Comparison of ENCODE assay signal across 13 cellular contexts in the genomic region with DNA sequence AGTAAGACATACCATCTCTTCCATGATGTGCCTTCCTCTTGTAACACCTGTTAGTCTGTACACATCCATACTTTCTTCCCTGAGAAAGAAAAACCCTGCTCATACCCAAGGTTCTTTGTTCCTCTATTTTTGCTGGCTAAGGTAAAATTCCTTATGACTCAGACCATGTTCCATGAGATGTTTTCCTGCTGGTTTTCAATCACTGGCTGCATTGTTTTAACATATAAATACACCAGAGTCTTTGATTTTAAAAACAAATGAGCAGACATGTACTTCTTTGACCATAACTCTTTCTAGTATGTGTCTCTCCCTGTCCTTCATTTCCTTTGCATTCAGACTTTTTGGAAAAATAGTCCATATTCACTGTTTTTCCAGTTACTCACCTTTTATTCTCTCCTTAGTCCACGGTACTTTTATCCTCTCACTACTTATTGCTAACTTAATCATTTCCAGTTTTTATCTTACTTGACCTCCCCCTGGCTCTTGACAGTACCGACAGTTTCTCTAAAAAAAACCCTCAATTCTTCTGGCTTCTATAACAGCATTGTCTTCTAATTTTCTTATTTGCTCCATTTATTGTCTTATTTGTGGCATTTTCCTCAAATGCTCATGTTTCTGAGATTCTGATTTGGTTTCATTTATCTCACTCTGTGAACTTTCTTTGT. TPM values are rescaled to one million over a fixed set of nuclear protein-coding genes. Genes with fewer than 3 reads are reported as not detected.
DNase-seq lines count a peak whose midpoint lies in the region; ATAC-seq, FAIRE-seq and TF ChIP-seq lines count a peak whose summit lies in the region.
"Had no signal": no experiment of that assay in that cellular context is flagged by ENCODE, and none has a peak within 500 bp of the region (broad histone marks: within the 10 kb centered on the region; RNA-seq: fewer than 3 reads in every experiment).

No MANE protein-coding gene starts in this region.

- no peak overlapping the region for H3K4me3 Mint-ChIP-seq in stimulated activated memory B cell treated with anti-CD40 and anti-IgM and Interleukin-4, amounts not matched to agents 10 μg/mL and 1 μg/mL and 100 μg/mL, for 72 hours
- H3K4me3 Mint-ChIP-seq: activated CD8-positive, alpha-beta memory T cell treated with anti-CD3 and anti-CD28 coated beads, Interleukin-2, amount 10 ng/mL, durations not matched to agents 7 days and 5 days; stimulated activated naive CD8-positive, alpha-beta T cell treated with anti-CD3 and anti-CD28 coated beads, Interleukin-15, Interleukin-2, amounts not matched to agents 100 ng/mL and 50 ng/mL, for 24 hours had no signal

- H3K9me3 ChIP-seq in esophagus muscularis mucosa (no peaks in the 10 kb centered on the region), sigmoid colon (no peaks in the 10 kb centered on the region)
- H3K9me3 ChIP-seq: SJSA1 had no signal

- TF ChIP-seq POLR2A in esophagus muscularis mucosa (IDR thresholded peaks at IDR 0.05; ENCODE audit: low read depth), result no peak
- no peak for TF ChIP-seq POLR2A in sigmoid colon (IDR thresholded peaks at IDR 0.05)

- WGBS in esophagus muscularis mucosa, result 16% methylated on average over 2 of the region's 2 CpGs
- 43 to 53% methylated on average over 2 of the region's 2 CpGs for WGBS in sigmoid colon, 2 donors

- intact Hi-C loops in esophagus muscularis mucosa (cut with DNase I), result loop anchor here (5.0 to 10.0 kb wide), 2 partner anchors 206 to 303 kb away; partner anchors contain the start of gene PPP4R1
- intact Hi-C loops in sigmoid colon (cut with DNase I), result loop anchor here (10.0 kb wide), 1 partner anchor 343 kb away; no protein-coding TSS in a partner anchor

- H3K27ac Mint-ChIP-seq in stimulated activated memory B cell treated with anti-CD40 and anti-IgM and Interleukin-4, amounts not matched to agents 10 μg/mL and 1 μg/mL and 100 μg/mL, for 72 hours, result no peak overlapping the region
- H3K27ac Mint-ChIP-seq: activated CD8-positive, alpha-beta memory T cell treated with anti-CD3 and anti-CD28 coated beads, Interleukin-2, amount 10 ng/mL, durations not matched to agents 7 days and 5 days; stimulated activated naive CD8-positive, alpha-beta T cell treated with anti-CD3 and anti-CD28 coated beads, Interleukin-15, Interleukin-2, amounts not matched to agents 100 ng/mL and 50 ng/mL, for 24 hours had no signal

- FAIRE-seq in RCC 7860 (lab: Jason Lieb, UNC), result no peak
- FAIRE-seq: islet of Langerhans had no signal

- H3K27ac ChIP-seq in esophagus muscularis mucosa (replicated peaks in 1 of 4) (peak overlapping the region; percentile 41 to 100 (median 100)), sigmoid colon (peak overlapping the region in 3 of 4 donors; percentile 45 to 99 (median 98))

- no peak for ATAC-seq in stimulated activated memory B cell treated with anti-CD40 and anti-IgM and Interleukin-4, amounts not matched to agents 10 μg/mL and 1 μg/mL and 100 μg/mL, for 72 hours
- ATAC-seq in GM19395 (IDR thresholded peaks at IDR 0.05; ENCODE audit: unreplicated experiment) (no peak), GM19324 (IDR thresholded peaks at IDR 0.05; ENCODE audit: low FRiP score, unreplicated experiment) (no peak)
- ATAC-seq: activated CD8-positive, alpha-beta memory T cell treated with anti-CD3 and anti-CD28 coated beads, Interleukin-2, amount 10 ng/mL, durations not matched to agents 7 days and 5 days had no signal

- H3K9me3 Mint-ChIP-seq in stimulated activated memory B cell treated with anti-CD40 and anti-IgM and Interleukin-4, amounts not matched to agents 10 μg/mL and 1 μg/mL and 100 μg/mL, for 72 hours, result no peaks in the 10 kb centered on the region
- H3K9me3 Mint-ChIP-seq: stimulated activated naive CD8-positive, alpha-beta T cell treated with anti-CD3 and anti-CD28 coated beads, Interleukin-15, Interleukin-2, amounts not matched to agents 100 ng/mL and 50 ng/mL, for 24 hours had no signal

- peak; percentile 77 for DNase-seq in ELR (ENCODE audit: low read depth)
- DNase-seq in RCC 7860 (ENCODE audit: low spot score), result peak; percentile 22
- no peak for DNase-seq in esophagus muscularis mucosa (ENCODE audit: extremely low spot score)
- no peak for DNase-seq in sigmoid colon
- DNase-seq in GM19240 (ENCODE audit: insufficient read length, low spot score), result no peak
- DNase-seq: activated CD8-positive, alpha-beta memory T cell treated with anti-CD3 and anti-CD28 coated beads, Interleukin-2, amount 10 ng/mL, durations not matched to agents 7 days and 5 days; NCI-H1092 had no signal

- peak overlapping the region in 3 of 4 donors; percentile 11 to 16 (median 15) for H3K4me3 ChIP-seq in esophagus muscularis mucosa
- H3K4me3 ChIP-seq in sigmoid colon, result peak overlapping the region in 1 of 4 donors; percentile 0
- H3K4me3 ChIP-seq: SJSA1 had no signal

- H3K27me3 ChIP-seq in esophagus muscularis mucosa (no peaks in the 10 kb centered on the region), sigmoid colon (no peaks in the 10 kb centered on the region)
- H3K27me3 ChIP-seq: SJSA1 had no signal

- no peaks in the 10 kb centered on the region for H3K27me3 Mint-ChIP-seq in stimulated activated memory B cell treated with anti-CD40 and anti-IgM and Interleukin-4, amounts not matched to agents 10 μg/mL and 1 μg/mL and 100 μg/mL, for 72 hours
- H3K27me3 Mint-ChIP-seq: activated CD8-positive, alpha-beta memory T cell treated with anti-CD3 and anti-CD28 coated beads, Interleukin-2, amount 10 ng/mL, durations not matched to agents 7 days and 5 days; stimulated activated naive CD8-positive, alpha-beta T cell treated with anti-CD3 and anti-CD28 coated beads, Interleukin-15, Interleukin-2, amounts not matched to agents 100 ng/mL and 50 ng/mL, for 24 hours had no signal

- peaks cover 28% of the 10 kb centered on the region for H3K4me1 Mint-ChIP-seq in stimulated activated memory B cell treated with anti-CD40 and anti-IgM and Interleukin-4, amounts not matched to agents 10 μg/mL and 1 μg/mL and 100 μg/mL, for 72 hours

- H3K36me3 Mint-ChIP-seq in stimulated activated memory B cell treated with anti-CD40 and anti-IgM and Interleukin-4, amounts not matched to agents 10 μg/mL and 1 μg/mL and 100 μg/mL, for 72 hours, result peaks cover 5% of the 10 kb centered on the region

- H3K4me1 ChIP-seq in esophagus muscularis mucosa (peaks cover 60 to 78% (median 77%) of the 10 kb centered on the region in 4 donors), sigmoid colon (peaks cover 0 to 77% (median 69%) of the 10 kb centered on the region in 4 donors)

- H3K36me3 ChIP-seq in esophagus muscularis mucosa, result no peaks in the 10 kb centered on the region
- no peaks in the 10 kb centered on the region for H3K36me3 ChIP-seq in sigmoid colon

- TF ChIP-seq CTCF in esophagus muscularis mucosa (IDR thresholded peaks at IDR 0.05) (no peak), sigmoid colon (IDR thresholded peaks at IDR 0.05) (no peak)

- TF ChIP-seq EP300 in esophagus muscularis mucosa (IDR thresholded peaks at IDR 0.05) (no peak), sigmoid colon (IDR thresholded peaks at IDR 0.05) (no peak)

RNA-seq across cellular contexts. Expression of gene VAPA, which starts 4.3 kb away (rescaled TPM):
- total RNA-seq in esophagus muscularis mucosa (100 to 1,000 TPM; 198 to 336 (median 260) TPM), sigmoid colon (100 to 1,000 TPM; 252 to 336 (median 291) TPM)
- polyA plus RNA-seq in sigmoid colon, result 100 to 1,000 TPM; 181 to 297 (median 233) TPM

RNA-seq across cellular contexts. Expression of gene TXNDC2, which starts 32.4 kb away (rescaled TPM):
- total RNA-seq in esophagus muscularis mucosa (1 to 10 TPM in 1 of 4 donors, under 1 TPM in 3; 0.26 to 1.0 (median 0.58) TPM), sigmoid colon (not detected)
- polyA plus RNA-seq in sigmoid colon, result under 1 TPM in 1 of 3 donors, not detected in 2; 0.04 TPM
- total RNA-seq: activated CD8-positive, alpha-beta memory T cell treated with anti-CD3 and anti-CD28 coated beads, Interleukin-2, amount 10 ng/mL, durations not matched to agents 7 days and 5 days had no signal

Comparison
In these comparisons a context has a peak if more than half of its experiments do, and no peak if none do; other contexts are left out.
1. DNase-seq: peak in ELR (single experiment) and RCC 7860 (single experiment); none in esophagus muscularis mucosa (single experiment), sigmoid colon (single experiment) and GM19240 (single experiment).